14 cellular contexts compared by ENCODE assay signal in the genomic region with DNA sequence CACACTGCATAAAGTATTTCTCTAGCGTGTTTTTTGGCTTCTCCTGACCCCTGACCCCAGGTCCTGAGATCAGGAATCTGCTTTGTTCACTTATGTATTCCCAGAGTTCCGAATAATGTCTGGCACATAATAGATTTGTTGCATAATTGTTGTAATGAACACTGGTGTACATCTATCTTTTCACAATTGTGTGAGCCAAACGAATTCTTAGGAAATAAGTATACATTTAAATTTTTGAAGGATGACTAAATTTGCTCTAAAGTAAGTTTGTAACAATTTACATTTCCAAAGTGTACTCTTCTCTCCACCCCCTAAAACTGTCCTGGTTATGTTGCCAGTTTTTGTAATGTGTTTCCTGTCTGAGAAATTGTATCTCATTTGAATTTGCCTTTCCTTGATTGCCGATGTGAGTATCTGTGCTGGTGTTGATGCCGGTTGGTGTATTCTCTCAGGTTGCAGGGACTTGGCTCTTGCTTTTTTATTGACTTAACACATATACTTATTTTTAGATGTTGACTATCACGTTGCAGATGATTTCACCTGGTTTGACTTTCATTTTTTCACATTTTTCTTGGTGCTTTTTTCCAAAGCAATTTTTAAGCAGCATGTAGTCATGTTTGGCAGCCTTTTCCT. TPM values are rescaled to one million over a fixed set of nuclear protein-coding genes. Genes with fewer than 3 reads are reported as not detected.
DNase-seq lines count a peak whose midpoint lies in the region; ATAC-seq and TF ChIP-seq lines count a peak whose summit lies in the region.
"Had no signal": no experiment of that assay in that cellular context is flagged by ENCODE, and none has a peak within 500 bp of the region (broad histone marks: within the 10 kb centered on the region; RNA-seq: fewer than 3 reads in every experiment).

No MANE protein-coding gene starts in this region.

- H3K27me3 ChIP-seq in OCI-LY3 (ENCODE audit: low read depth, low read length) (no peaks in the 10 kb centered on the region), sigmoid colon (no peaks in the 10 kb centered on the region)

- H3K27me3 Mint-ChIP-seq in activated CD8-positive, alpha-beta memory T cell treated with anti-CD3 and anti-CD28 coated beads, Interleukin-2, amount 10 ng/mL, durations not matched to agents 7 days and 5 days: no peaks in the 10 kb centered on the region

- H3K9ac ChIP-seq in OCI-LY3 (ENCODE audit: low read length): no peak overlapping the region
- H3K9ac ChIP-seq: SK-N-SH had no signal

- H3K4me1 Mint-ChIP-seq in activated CD8-positive, alpha-beta memory T cell treated with anti-CD3 and anti-CD28 coated beads, Interleukin-2, amount 10 ng/mL, durations not matched to agents 7 days and 5 days: peaks cover 34% of the 10 kb centered on the region

- no peak overlapping the region for H3K27ac ChIP-seq in OCI-LY3 (ENCODE audit: low read length)
- peak overlapping the region in 3 of 4 donors; percentile 39 to 73 (median 48) for H3K27ac ChIP-seq in sigmoid colon
- H3K27ac ChIP-seq: A549 had no signal

- no peak for DNase-seq in activated CD8-positive, alpha-beta memory T cell treated with anti-CD3 and anti-CD28 coated beads, Interleukin-2, amount 10 ng/mL, durations not matched to agents 7 days and 5 days
- DNase-seq in activated CD8-positive, alpha-beta memory T cell treated with anti-CD3 and anti-CD28 coated beads, Interleukin-2, amount 50 U/mL, for 48 hours: no peak
- peak; percentile 57 for DNase-seq in fibroblast of gingiva (ENCODE audit: low read depth)
- no peak for DNase-seq in sigmoid colon
- DNase-seq in NCI-H524 treated with DMSO at 0.1 percent for 48 hours (lab: John Stamatoyannopoulos, UW): no peak
- no peak for DNase-seq in effector CD4-positive, alpha-beta T cell
- DNase-seq: aorta; COR-L47; effector CD8-positive, alpha-beta T cell; NCI-H2081 treated with DMSO at 0.1 percent for 48 hours; SK-N-SH had no signal

- no peak overlapping the region for H3K4me3 ChIP-seq in OCI-LY3 (ENCODE audit: low read length)
- H3K4me3 ChIP-seq in sigmoid colon: no peak overlapping the region
- H3K4me3 ChIP-seq: A549 had no signal

- no peak for TF ChIP-seq EP300 in sigmoid colon (IDR thresholded peaks at IDR 0.05)

- no peak for TF ChIP-seq CTCF in OCI-LY3 (IDR thresholded peaks at IDR 0.05; ENCODE audit: low read depth, low read length)
- no peak for TF ChIP-seq CTCF in sigmoid colon (IDR thresholded peaks at IDR 0.05)

- H3K9me3 Mint-ChIP-seq in activated CD8-positive, alpha-beta memory T cell treated with anti-CD3 and anti-CD28 coated beads, Interleukin-2, amount 10 ng/mL, durations not matched to agents 7 days and 5 days (ENCODE audit: low read depth): no peaks in the 10 kb centered on the region

- peaks cover 46% of the 10 kb centered on the region for H4K20me1 ChIP-seq in OCI-LY3 (ENCODE audit: insufficient read depth, low read length)

- CTCF ChIA-PET in activated CD8-positive, alpha-beta memory T cell treated with anti-CD3 and anti-CD28 coated beads, Interleukin-2, amount 10 ng/mL, durations not matched to agents 7 days and 5 days (lab: Charles Lee): interaction anchor here (0.6 to 1.7 kb wide), 2 partner anchors 12 to 83 kb away, joined by 3 to 4 read pairs; no protein-coding TSS in a partner anchor

- no peak for TF ChIP-seq POLR2A in sigmoid colon (IDR thresholded peaks at IDR 0.05)

- 71 to 73% methylated on average over 6 of the region's 6 CpGs for WGBS in sigmoid colon, 2 donors

- H3K4me2 ChIP-seq in OCI-LY3 (ENCODE audit: low read length): peak overlapping the region; percentile 35
- H3K4me2 ChIP-seq: A549, SK-N-SH had no signal

- no peak overlapping the region for H2AFZ ChIP-seq in OCI-LY3 (ENCODE audit: low read depth, low read length)

- no peak for ATAC-seq in activated CD8-positive, alpha-beta memory T cell treated with anti-CD3 and anti-CD28 coated beads, Interleukin-2, amount 10 ng/mL, durations not matched to agents 7 days and 5 days
- no peak for ATAC-seq in GM19324 (IDR thresholded peaks at IDR 0.05; ENCODE audit: low FRiP score, unreplicated experiment)
- ATAC-seq: A549 had no signal

- H3K79me2 ChIP-seq in OCI-LY3 (ENCODE audit: low read length): peaks cover 14% of the 10 kb centered on the region

- peaks cover 56% of the 10 kb centered on the region for H3K36me3 Mint-ChIP-seq in activated CD8-positive, alpha-beta memory T cell treated with anti-CD3 and anti-CD28 coated beads, Interleukin-2, amount 10 ng/mL, durations not matched to agents 7 days and 5 days

- peaks cover 36% of the 10 kb centered on the region for H3K4me1 ChIP-seq in OCI-LY3 (ENCODE audit: low read length)
- peaks cover 0 to 12% (median 4%) of the 10 kb centered on the region in 4 donors for H3K4me1 ChIP-seq in sigmoid colon

- peak overlapping the region; percentile 23 for H3K27ac Mint-ChIP-seq in activated CD8-positive, alpha-beta memory T cell treated with anti-CD3 and anti-CD28 coated beads, Interleukin-2, amount 10 ng/mL, durations not matched to agents 7 days and 5 days

- no peak overlapping the region for H3K4me3 Mint-ChIP-seq in activated CD8-positive, alpha-beta memory T cell treated with anti-CD3 and anti-CD28 coated beads, Interleukin-2, amount 10 ng/mL, durations not matched to agents 7 days and 5 days

- intact Hi-C loops in sigmoid colon (cut with DNase I): no loop called here

- H3K36me3 ChIP-seq in OCI-LY3 (replicated peaks; ENCODE audit: low read depth, low read length): peaks cover 45% of the 10 kb centered on the region
- peaks cover 17 to 88% (median 51%) of the 10 kb centered on the region in 4 donors for H3K36me3 ChIP-seq in sigmoid colon

- H3K9me3 ChIP-seq in OCI-LY3 (ENCODE audit: insufficient read depth, low read length) (no peaks in the 10 kb centered on the region), sigmoid colon (no peaks in the 10 kb centered on the region)
- H3K9me3 ChIP-seq: A549, SK-N-SH had no signal

RNA-seq across cellular contexts. Expression of a gene that starts 16.1 kb away (rescaled TPM):
- 10 to 100 TPM; 24.0 to 25.4 TPM for total RNA-seq in activated CD8-positive, alpha-beta memory T cell treated with anti-CD3 and anti-CD28 coated beads, Interleukin-2, amount 10 ng/mL, durations not matched to agents 7 days and 5 days
- total RNA-seq in sigmoid colon: 10 to 100 TPM; 19.3 to 32.6 (median 28.1) TPM
- 10 to 100 TPM; 24.0 to 41.6 (median 33.0) TPM for polyA plus RNA-seq in sigmoid colon

RNA-seq across cellular contexts. Expression of a gene that starts 24.2 kb away (rescaled TPM):
- total RNA-seq in activated CD8-positive, alpha-beta memory T cell treated with anti-CD3 and anti-CD28 coated beads, Interleukin-2, amount 10 ng/mL, durations not matched to agents 7 days and 5 days: 100 to 1,000 TPM; 242 to 290 TPM
- total RNA-seq in sigmoid colon: 100 to 1,000 TPM; 245 to 295 (median 286) TPM
- 100 to 1,000 TPM; 135 to 178 (median 166) TPM for polyA plus RNA-seq in sigmoid colon

RNA-seq across cellular contexts. Expression of a gene that starts 24.5 kb away (rescaled TPM):
- total RNA-seq in activated CD8-positive, alpha-beta memory T cell treated with anti-CD3 and anti-CD28 coated beads, Interleukin-2, amount 10 ng/mL, durations not matched to agents 7 days and 5 days: 100 to 1,000 TPM; 176 to 232 TPM
- 100 to 1,000 TPM; 201 to 281 (median 247) TPM for total RNA-seq in sigmoid colon
- polyA plus RNA-seq in sigmoid colon: 100 to 1,000 TPM; 115 to 182 (median 117) TPM
